ENCODE assay signal across 1 cellular context in the genomic region with DNA sequence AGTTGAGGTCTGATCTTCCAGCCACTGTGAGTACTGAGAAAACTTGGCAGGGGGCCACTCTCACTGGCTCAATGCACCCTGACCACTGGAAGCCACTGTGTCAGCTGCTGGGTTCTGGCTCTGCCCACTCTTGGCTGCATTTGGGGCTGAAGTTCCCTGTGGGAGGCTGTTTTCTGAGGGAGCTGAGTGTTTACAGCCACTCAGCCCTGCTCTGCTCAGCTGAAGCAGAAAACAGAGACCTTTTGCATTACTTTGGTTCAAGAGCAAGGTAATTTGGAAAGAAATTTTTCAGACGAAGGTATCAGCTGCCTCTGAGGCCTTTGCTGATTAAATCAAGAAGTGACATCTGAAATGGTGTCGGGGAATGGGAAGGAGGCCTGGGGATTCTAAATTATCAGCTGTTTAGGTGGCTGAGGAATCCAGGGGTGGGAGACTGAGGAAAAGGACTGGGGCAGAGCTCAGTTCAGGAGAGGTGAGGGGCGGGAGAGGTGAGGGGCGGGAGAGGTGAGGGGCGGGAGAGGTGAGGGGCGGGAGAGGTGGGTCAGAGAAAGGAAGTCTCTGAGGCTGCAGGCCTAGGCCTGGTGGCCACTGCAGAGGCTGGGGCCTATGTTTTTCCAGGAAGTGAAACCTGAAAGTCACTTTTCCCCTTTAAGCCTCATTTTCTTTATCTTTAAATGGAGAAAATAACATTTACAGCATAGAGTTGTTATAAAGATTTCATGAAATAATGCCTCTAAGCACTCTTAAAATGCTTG.
TF ChIP-seq lines count a peak whose summit lies in the region.

A gene with protein sequence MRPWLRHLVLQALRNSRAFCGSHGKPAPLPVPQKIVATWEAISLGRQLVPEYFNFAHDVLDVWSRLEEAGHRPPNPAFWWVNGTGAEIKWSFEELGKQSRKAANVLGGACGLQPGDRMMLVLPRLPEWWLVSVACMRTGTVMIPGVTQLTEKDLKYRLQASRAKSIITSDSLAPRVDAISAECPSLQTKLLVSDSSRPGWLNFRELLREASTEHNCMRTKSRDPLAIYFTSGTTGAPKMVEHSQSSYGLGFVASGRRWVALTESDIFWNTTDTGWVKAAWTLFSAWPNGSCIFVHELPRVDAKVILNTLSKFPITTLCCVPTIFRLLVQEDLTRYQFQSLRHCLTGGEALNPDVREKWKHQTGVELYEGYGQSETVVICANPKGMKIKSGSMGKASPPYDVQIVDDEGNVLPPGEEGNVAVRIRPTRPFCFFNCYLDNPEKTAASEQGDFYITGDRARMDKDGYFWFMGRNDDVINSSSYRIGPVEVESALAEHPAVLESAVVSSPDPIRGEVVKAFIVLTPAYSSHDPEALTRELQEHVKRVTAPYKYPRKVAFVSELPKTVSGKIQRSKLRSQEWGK (plus strand): TSS at position 137 of the 755 bp plus-strand sequence. CDS start 1,951 bp downstream, outside the sequence.

TF ChIP-seq in WTC11, 78 proteins besides CTCF, POLR2A, EP300 and RAD21 (continued from another document):
- TF ChIP-seq, protein P1, sequence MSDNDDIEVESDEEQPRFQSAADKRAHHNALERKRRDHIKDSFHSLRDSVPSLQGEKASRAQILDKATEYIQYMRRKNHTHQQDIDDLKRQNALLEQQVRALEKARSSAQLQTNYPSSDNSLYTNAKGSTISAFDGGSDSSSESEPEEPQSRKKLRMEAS (CRISPR knock-in tag; IDR thresholded peaks at IDR 0.05) = no peak
- no peak for TF ChIP-seq NFE2L1 (CRISPR knock-in tag; IDR thresholded peaks at IDR 0.05)
- TF ChIP-seq NFATC4 (CRISPR knock-in tag; IDR thresholded peaks at IDR 0.05) = no peak
- TF ChIP-seq ATF1 (CRISPR knock-in tag; IDR thresholded peaks at IDR 0.05) = no peak
- TF ChIP-seq HMGA2 (CRISPR knock-in tag; IDR thresholded peaks at IDR 0.05) = no peak
- TF ChIP-seq OVOL2 (CRISPR knock-in tag; IDR thresholded peaks at IDR 0.05; ENCODE audit: borderline replicate concordance) = no peak
